1 cellular context compared by ENCODE assay signal in the genomic region with DNA sequence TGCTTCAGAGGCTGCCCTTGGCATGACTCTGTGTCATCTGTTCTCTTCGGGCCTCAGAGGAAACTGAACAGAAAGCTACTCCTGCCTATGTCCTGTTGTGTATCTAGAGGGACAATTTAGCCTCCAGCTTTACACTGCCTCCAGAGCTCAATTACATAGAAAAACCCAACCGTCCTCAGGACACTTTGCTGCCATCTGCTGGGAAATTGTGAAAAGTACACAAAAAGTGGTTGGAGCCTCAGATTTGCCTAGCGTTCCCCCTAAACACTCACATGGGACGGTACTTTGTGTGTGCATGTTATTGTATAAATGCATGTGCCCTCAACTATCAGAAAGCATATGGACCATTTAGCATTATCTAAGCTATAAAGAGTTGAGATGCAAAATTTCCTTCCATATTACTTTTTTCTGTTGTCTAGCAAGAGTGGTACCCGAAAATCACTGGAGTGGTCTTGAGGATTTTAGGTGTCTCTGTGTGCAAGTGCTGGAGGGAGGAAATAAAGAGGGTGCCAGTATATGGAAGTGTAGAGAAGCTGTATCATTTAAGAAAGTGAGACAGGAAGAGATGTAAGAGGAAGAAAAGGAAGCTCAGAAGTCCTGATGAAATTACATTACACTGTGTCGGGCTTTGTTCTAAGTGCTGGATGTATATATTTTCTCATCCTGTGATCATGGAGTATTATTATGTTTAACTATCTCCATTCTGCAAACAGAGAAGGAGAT.
TF ChIP-seq lines count a peak whose summit lies in the region.

No MANE protein-coding gene starts in this region.

TF ChIP-seq in H1, 55 proteins besides CTCF, POLR2A, EP300 and RAD21 (continued from another document):
- TF ChIP-seq, protein P1, sequence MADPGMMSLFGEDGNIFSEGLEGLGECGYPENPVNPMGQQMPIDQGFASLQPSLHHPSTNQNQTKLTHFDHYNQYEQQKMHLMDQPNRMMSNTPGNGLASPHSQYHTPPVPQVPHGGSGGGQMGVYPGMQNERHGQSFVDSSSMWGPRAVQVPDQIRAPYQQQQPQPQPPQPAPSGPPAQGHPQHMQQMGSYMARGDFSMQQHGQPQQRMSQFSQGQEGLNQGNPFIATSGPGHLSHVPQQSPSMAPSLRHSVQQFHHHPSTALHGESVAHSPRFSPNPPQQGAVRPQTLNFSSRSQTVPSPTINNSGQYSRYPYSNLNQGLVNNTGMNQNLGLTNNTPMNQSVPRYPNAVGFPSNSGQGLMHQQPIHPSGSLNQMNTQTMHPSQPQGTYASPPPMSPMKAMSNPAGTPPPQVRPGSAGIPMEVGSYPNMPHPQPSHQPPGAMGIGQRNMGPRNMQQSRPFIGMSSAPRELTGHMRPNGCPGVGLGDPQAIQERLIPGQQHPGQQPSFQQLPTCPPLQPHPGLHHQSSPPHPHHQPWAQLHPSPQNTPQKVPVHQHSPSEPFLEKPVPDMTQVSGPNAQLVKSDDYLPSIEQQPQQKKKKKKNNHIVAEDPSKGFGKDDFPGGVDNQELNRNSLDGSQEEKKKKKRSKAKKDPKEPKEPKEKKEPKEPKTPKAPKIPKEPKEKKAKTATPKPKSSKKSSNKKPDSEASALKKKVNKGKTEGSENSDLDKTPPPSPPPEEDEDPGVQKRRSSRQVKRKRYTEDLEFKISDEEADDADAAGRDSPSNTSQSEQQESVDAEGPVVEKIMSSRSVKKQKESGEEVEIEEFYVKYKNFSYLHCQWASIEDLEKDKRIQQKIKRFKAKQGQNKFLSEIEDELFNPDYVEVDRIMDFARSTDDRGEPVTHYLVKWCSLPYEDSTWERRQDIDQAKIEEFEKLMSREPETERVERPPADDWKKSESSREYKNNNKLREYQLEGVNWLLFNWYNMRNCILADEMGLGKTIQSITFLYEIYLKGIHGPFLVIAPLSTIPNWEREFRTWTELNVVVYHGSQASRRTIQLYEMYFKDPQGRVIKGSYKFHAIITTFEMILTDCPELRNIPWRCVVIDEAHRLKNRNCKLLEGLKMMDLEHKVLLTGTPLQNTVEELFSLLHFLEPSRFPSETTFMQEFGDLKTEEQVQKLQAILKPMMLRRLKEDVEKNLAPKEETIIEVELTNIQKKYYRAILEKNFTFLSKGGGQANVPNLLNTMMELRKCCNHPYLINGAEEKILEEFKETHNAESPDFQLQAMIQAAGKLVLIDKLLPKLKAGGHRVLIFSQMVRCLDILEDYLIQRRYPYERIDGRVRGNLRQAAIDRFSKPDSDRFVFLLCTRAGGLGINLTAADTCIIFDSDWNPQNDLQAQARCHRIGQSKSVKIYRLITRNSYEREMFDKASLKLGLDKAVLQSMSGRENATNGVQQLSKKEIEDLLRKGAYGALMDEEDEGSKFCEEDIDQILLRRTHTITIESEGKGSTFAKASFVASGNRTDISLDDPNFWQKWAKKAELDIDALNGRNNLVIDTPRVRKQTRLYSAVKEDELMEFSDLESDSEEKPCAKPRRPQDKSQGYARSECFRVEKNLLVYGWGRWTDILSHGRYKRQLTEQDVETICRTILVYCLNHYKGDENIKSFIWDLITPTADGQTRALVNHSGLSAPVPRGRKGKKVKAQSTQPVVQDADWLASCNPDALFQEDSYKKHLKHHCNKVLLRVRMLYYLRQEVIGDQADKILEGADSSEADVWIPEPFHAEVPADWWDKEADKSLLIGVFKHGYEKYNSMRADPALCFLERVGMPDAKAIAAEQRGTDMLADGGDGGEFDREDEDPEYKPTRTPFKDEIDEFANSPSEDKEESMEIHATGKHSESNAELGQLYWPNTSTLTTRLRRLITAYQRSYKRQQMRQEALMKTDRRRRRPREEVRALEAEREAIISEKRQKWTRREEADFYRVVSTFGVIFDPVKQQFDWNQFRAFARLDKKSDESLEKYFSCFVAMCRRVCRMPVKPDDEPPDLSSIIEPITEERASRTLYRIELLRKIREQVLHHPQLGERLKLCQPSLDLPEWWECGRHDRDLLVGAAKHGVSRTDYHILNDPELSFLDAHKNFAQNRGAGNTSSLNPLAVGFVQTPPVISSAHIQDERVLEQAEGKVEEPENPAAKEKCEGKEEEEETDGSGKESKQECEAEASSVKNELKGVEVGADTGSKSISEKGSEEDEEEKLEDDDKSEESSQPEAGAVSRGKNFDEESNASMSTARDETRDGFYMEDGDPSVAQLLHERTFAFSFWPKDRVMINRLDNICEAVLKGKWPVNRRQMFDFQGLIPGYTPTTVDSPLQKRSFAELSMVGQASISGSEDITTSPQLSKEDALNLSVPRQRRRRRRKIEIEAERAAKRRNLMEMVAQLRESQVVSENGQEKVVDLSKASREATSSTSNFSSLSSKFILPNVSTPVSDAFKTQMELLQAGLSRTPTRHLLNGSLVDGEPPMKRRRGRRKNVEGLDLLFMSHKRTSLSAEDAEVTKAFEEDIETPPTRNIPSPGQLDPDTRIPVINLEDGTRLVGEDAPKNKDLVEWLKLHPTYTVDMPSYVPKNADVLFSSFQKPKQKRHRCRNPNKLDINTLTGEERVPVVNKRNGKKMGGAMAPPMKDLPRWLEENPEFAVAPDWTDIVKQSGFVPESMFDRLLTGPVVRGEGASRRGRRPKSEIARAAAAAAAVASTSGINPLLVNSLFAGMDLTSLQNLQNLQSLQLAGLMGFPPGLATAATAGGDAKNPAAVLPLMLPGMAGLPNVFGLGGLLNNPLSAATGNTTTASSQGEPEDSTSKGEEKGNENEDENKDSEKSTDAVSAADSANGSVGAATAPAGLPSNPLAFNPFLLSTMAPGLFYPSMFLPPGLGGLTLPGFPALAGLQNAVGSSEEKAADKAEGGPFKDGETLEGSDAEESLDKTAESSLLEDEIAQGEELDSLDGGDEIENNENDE (IDR thresholded peaks at IDR 0.05; ENCODE audit: insufficient replicate concordance, low read length) = no peak
- TF ChIP-seq TBP (IDR thresholded peaks at IDR 0.05; ENCODE audit: low read depth, low read length) = no peak
- no peak for TF ChIP-seq KDM1A (IDR thresholded peaks at IDR 0.05; ENCODE audit: borderline replicate concordance, low read length)
- no peak for TF ChIP-seq ZNF274 (IDR thresholded peaks at IDR 0.05; ENCODE audit: borderline replicate concordance, extremely low read depth, low read length)
- TF ChIP-seq TAF1 (IDR thresholded peaks at IDR 0.05; ENCODE audit: low read depth, low read length) = no peak
- TF ChIP-seq SUZ12 (IDR thresholded peaks at IDR 0.05; ENCODE audit: low read length) = no peak
- TF ChIP-seq SIN3A (conservative IDR thresholded peaks at IDR 0.05 in 1 of 2, IDR thresholded peaks at IDR 0.05 in 1 of 2; ENCODE audit: low read depth in 1 of 2, low read length in 2 of 2) = no peak
- TF ChIP-seq SIX5 (IDR thresholded peaks at IDR 0.05; ENCODE audit: low read depth, low read length) = no peak
